In genomic region chr1:30600706-30601105, GRCh38 we compare ENCODE assay signal across 1 cellular context.
TF ChIP-seq lines count a peak whose summit lies in the region.

No MANE protein-coding gene starts in this region.

TF ChIP-seq in GM12878, 131 proteins besides CTCF, POLR2A, EP300 and RAD21 (continued from another document):
- TF ChIP-seq PRDM15 (CRISPR knock-in tag; IDR thresholded peaks at IDR 0.05) (no peak), ZZZ3 (IDR thresholded peaks at IDR 0.05; ENCODE audit: control insufficient read depth, insufficient read length, low read depth) (no peak)
